ENCODE assay signal across 1 cellular context in the genomic region with DNA sequence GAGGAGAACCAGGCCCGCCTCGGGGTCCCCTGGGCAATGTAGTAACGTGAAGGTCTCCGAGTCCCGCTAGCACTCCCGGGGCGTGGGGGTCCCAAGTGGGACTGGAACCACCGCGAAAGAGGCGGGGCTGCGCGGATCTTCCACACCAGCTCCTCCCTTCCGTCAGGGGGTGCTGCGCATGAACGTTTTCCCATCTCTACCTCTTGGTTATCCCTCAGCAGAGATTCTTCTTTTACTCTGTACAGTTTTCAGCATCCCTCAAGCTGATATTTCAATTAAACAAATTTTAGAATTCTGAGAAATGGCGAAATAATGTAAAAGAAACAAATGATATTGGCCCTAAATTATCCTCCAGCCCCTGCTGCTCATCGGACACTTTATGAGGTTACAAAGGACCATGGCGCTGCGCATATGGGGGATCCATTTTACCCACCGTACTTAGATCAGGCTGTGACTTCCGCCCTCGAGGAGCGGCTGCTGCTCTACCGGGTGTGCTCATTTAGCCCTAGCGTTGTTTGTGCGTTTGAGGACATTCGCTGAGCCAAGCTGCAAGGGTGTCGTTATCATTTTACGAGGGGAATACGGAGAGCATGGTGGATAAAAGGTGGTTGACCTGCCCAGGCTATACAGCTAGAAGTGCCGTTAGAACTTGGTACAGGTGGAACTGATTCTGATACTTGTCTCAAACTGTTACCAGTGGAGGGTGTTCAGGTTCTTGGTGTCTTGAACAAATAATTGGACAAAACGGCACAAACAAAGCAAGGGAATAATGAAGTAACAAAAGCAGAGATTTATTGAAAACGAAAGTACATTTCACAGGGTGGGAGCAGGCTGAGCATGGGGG.
A peak's percentile ranks its signal among the peaks of the same experiment; 100 is the strongest.
TF ChIP-seq lines count a peak whose summit lies in the region.

No MANE protein-coding gene starts in this region.

TF ChIP-seq in K562, 482 proteins besides CTCF, POLR2A, EP300 and RAD21 (continued from another document and continues in another):
- TF ChIP-seq, protein P1, sequence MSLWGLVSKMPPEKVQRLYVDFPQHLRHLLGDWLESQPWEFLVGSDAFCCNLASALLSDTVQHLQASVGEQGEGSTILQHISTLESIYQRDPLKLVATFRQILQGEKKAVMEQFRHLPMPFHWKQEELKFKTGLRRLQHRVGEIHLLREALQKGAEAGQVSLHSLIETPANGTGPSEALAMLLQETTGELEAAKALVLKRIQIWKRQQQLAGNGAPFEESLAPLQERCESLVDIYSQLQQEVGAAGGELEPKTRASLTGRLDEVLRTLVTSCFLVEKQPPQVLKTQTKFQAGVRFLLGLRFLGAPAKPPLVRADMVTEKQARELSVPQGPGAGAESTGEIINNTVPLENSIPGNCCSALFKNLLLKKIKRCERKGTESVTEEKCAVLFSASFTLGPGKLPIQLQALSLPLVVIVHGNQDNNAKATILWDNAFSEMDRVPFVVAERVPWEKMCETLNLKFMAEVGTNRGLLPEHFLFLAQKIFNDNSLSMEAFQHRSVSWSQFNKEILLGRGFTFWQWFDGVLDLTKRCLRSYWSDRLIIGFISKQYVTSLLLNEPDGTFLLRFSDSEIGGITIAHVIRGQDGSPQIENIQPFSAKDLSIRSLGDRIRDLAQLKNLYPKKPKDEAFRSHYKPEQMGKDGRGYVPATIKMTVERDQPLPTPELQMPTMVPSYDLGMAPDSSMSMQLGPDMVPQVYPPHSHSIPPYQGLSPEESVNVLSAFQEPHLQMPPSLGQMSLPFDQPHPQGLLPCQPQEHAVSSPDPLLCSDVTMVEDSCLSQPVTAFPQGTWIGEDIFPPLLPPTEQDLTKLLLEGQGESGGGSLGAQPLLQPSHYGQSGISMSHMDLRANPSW (CRISPR knock-in tag; IDR thresholded peaks at IDR 0.05), result no peak
- no peak for TF ChIP-seq BMI1 (IDR thresholded peaks at IDR 0.05; ENCODE audit: low read length)
- no peak for TF ChIP-seq ETV6 (IDR thresholded peaks at IDR 0.05; ENCODE audit: borderline replicate concordance in 1 of 2, low read depth in 2 of 2, low read length in 1 of 2)
- TF ChIP-seq ETV6 (CRISPR knock-in tag; IDR thresholded peaks at IDR 0.05; ENCODE audit: borderline replicate concordance), result no peak
- 0 out of 2 replicates have a peak, but pooled peaks have one; percentile 12 for TF ChIP-seq ETV5 (CRISPR knock-in tag; IDR thresholded peaks at IDR 0.05; ENCODE audit: low read depth)
- TF ChIP-seq, protein P2, sequence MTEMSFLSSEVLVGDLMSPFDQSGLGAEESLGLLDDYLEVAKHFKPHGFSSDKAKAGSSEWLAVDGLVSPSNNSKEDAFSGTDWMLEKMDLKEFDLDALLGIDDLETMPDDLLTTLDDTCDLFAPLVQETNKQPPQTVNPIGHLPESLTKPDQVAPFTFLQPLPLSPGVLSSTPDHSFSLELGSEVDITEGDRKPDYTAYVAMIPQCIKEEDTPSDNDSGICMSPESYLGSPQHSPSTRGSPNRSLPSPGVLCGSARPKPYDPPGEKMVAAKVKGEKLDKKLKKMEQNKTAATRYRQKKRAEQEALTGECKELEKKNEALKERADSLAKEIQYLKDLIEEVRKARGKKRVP (CRISPR knock-in tag; IDR thresholded peaks at IDR 0.05), result no peak
- TF ChIP-seq ZNF830 (CRISPR knock-in tag; IDR thresholded peaks at IDR 0.05), result no peak
- no peak for TF ChIP-seq NFIX (CRISPR knock-in tag; IDR thresholded peaks at IDR 0.05; ENCODE audit: low read depth)
- no peak for TF ChIP-seq E2F3 (CRISPR knock-in tag; IDR thresholded peaks at IDR 0.05)
- TF ChIP-seq SIN3A (IDR thresholded peaks at IDR 0.05; ENCODE audit: borderline replicate concordance in 2 of 2, control insufficient read depth in 1 of 2, low read depth in 2 of 2, low read length in 2 of 2), result peak; percentile 22 to 54; a peak in 1 of 4 replicates
- TF ChIP-seq ZNF174 (CRISPR knock-in tag; IDR thresholded peaks at IDR 0.05), result no peak
- peak in 1 of 2 experiments; percentile 67; a peak in 1 of 4 replicates for TF ChIP-seq KDM4B (IDR thresholded peaks at IDR 0.05; ENCODE audit: borderline replicate concordance in 2 of 2, low read depth in 1 of 2)
- TF ChIP-seq, protein P3, sequence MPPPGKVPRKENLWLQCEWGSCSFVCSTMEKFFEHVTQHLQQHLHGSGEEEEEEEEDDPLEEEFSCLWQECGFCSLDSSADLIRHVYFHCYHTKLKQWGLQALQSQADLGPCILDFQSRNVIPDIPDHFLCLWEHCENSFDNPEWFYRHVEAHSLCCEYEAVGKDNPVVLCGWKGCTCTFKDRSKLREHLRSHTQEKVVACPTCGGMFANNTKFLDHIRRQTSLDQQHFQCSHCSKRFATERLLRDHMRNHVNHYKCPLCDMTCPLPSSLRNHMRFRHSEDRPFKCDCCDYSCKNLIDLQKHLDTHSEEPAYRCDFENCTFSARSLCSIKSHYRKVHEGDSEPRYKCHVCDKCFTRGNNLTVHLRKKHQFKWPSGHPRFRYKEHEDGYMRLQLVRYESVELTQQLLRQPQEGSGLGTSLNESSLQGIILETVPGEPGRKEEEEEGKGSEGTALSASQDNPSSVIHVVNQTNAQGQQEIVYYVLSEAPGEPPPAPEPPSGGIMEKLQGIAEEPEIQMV (tag; conservative IDR thresholded peaks at IDR 0.05; ENCODE audit: low read depth), result no peak
- no peak for TF ChIP-seq U2AF1 (optimal IDR thresholded peaks at IDR 0.05; ENCODE audit: low read depth, low read length)
- TF ChIP-seq NELFE (IDR thresholded peaks at IDR 0.05; ENCODE audit: insufficient read depth, insufficient read length), result no peak
- no peak for TF ChIP-seq PHB (CRISPR knock-in tag; IDR thresholded peaks at IDR 0.05)
- TF ChIP-seq, protein P4, sequence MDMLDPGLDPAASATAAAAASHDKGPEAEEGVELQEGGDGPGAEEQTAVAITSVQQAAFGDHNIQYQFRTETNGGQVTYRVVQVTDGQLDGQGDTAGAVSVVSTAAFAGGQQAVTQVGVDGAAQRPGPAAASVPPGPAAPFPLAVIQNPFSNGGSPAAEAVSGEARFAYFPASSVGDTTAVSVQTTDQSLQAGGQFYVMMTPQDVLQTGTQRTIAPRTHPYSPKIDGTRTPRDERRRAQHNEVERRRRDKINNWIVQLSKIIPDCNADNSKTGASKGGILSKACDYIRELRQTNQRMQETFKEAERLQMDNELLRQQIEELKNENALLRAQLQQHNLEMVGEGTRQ (CRISPR knock-in tag; IDR thresholded peaks at IDR 0.05), result no peak
- TF ChIP-seq, protein P5, sequence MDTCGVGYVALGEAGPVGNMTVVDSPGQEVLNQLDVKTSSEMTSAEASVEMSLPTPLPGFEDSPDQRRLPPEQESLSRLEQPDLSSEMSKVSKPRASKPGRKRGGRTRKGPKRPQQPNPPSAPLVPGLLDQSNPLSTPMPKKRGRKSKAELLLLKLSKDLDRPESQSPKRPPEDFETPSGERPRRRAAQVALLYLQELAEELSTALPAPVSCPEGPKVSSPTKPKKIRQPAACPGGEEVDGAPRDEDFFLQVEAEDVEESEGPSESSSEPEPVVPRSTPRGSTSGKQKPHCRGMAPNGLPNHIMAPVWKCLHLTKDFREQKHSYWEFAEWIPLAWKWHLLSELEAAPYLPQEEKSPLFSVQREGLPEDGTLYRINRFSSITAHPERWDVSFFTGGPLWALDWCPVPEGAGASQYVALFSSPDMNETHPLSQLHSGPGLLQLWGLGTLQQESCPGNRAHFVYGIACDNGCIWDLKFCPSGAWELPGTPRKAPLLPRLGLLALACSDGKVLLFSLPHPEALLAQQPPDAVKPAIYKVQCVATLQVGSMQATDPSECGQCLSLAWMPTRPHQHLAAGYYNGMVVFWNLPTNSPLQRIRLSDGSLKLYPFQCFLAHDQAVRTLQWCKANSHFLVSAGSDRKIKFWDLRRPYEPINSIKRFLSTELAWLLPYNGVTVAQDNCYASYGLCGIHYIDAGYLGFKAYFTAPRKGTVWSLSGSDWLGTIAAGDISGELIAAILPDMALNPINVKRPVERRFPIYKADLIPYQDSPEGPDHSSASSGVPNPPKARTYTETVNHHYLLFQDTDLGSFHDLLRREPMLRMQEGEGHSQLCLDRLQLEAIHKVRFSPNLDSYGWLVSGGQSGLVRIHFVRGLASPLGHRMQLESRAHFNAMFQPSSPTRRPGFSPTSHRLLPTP (IDR thresholded peaks at IDR 0.05; ENCODE audit: borderline replicate concordance, extremely low read depth, insufficient read length), result no peak
- no peak for TF ChIP-seq RNF2 (IDR thresholded peaks at IDR 0.05)
- TF ChIP-seq, protein P6, sequence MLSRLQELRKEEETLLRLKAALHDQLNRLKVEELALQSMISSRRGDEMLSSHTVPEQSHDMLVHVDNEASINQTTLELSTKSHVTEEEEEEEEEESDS (CRISPR knock-in tag; IDR thresholded peaks at IDR 0.05), result no peak
- TF ChIP-seq, protein P7, sequence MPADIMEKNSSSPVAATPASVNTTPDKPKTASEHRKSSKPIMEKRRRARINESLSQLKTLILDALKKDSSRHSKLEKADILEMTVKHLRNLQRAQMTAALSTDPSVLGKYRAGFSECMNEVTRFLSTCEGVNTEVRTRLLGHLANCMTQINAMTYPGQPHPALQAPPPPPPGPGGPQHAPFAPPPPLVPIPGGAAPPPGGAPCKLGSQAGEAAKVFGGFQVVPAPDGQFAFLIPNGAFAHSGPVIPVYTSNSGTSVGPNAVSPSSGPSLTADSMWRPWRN (IDR thresholded peaks at IDR 0.05; ENCODE audit: low read depth), result 0 out of 2 replicates have a peak, but pooled peaks have one; percentile 12
- TF ChIP-seq, protein P8, sequence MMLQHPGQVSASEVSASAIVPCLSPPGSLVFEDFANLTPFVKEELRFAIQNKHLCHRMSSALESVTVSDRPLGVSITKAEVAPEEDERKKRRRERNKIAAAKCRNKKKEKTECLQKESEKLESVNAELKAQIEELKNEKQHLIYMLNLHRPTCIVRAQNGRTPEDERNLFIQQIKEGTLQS (IDR thresholded peaks at IDR 0.05), result no peak
- TF ChIP-seq, protein P8 (CRISPR knock-in tag; conservative IDR thresholded peaks at IDR 0.05), result no peak
- TF ChIP-seq ZNF253 (CRISPR knock-in tag; conservative IDR thresholded peaks at IDR 0.05), result no peak
- no peak; the same call in 1 of the 2 replicates for TF ChIP-seq DNMT1 (IDR thresholded peaks at IDR 0.05)
- TF ChIP-seq, protein P9, sequence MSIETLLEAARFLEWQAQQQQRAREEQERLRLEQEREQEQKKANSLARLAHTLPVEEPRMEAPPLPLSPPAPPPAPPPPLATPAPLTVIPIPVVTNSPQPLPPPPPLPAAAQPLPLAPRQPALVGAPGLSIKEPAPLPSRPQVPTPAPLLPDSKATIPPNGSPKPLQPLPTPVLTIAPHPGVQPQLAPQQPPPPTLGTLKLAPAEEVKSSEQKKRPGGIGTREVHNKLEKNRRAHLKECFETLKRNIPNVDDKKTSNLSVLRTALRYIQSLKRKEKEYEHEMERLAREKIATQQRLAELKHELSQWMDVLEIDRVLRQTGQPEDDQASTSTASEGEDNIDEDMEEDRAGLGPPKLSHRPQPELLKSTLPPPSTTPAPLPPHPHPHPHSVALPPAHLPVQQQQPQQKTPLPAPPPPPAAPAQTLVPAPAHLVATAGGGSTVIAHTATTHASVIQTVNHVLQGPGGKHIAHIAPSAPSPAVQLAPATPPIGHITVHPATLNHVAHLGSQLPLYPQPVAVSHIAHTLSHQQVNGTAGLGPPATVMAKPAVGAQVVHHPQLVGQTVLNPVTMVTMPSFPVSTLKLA (conservative IDR thresholded peaks at IDR 0.05), result peak in 1 of 2 experiments; percentile 68; a peak in 3 of 4 replicates
- TF ChIP-seq STAT5B (CRISPR knock-in tag; IDR thresholded peaks at IDR 0.05), result no peak
- TF ChIP-seq, protein P10, sequence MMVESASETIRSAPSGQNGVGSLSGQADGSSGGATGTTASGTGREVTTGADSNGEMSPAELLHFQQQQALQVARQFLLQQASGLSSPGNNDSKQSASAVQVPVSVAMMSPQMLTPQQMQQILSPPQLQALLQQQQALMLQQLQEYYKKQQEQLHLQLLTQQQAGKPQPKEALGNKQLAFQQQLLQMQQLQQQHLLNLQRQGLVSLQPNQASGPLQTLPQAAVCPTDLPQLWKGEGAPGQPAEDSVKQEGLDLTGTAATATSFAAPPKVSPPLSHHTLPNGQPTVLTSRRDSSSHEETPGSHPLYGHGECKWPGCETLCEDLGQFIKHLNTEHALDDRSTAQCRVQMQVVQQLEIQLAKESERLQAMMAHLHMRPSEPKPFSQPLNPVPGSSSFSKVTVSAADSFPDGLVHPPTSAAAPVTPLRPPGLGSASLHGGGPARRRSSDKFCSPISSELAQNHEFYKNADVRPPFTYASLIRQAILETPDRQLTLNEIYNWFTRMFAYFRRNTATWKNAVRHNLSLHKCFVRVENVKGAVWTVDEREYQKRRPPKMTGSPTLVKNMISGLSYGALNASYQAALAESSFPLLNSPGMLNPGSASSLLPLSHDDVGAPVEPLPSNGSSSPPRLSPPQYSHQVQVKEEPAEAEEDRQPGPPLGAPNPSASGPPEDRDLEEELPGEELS (CRISPR knock-in tag; IDR thresholded peaks at IDR 0.05; ENCODE audit: borderline replicate concordance), result no peak
- no peak for TF ChIP-seq ZNF354B (CRISPR knock-in tag; IDR thresholded peaks at IDR 0.05)
- TF ChIP-seq FOXK1 (CRISPR knock-in tag; IDR thresholded peaks at IDR 0.05; ENCODE audit: borderline replicate concordance), result no peak
- TF ChIP-seq, protein P11, sequence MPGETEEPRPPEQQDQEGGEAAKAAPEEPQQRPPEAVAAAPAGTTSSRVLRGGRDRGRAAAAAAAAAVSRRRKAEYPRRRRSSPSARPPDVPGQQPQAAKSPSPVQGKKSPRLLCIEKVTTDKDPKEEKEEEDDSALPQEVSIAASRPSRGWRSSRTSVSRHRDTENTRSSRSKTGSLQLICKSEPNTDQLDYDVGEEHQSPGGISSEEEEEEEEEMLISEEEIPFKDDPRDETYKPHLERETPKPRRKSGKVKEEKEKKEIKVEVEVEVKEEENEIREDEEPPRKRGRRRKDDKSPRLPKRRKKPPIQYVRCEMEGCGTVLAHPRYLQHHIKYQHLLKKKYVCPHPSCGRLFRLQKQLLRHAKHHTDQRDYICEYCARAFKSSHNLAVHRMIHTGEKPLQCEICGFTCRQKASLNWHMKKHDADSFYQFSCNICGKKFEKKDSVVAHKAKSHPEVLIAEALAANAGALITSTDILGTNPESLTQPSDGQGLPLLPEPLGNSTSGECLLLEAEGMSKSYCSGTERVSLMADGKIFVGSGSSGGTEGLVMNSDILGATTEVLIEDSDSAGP (CRISPR knock-in tag; IDR thresholded peaks at IDR 0.05), result no peak
- TF ChIP-seq TAF1 (IDR thresholded peaks at IDR 0.05; ENCODE audit: control insufficient read depth, extremely low read depth, insufficient read depth, low read length, severe bottlenecking), result peak; percentile 64
